8 cellular contexts compared by ENCODE assay signal in the genomic region with DNA sequence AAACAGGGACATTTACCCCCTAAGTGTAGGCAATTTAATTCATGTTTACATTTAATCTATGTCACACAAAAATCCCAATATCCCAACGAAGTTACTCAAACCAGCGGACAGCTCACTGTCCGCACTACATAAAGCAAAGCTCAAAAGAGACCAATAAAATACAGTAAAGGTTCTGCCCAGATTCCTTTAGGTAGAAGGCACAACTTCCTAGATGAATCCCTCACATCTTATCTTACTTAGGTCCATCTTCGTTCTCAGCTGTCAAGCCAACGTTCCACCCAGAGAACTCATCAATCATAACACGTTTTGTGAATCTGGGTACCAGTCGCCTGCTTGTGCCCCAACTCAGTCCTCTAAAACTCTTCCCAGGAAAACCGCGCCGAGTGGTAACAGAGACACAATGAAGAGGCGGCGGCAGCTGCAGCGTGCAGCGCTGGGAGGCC. TPM values are rescaled to one million over a fixed set of nuclear protein-coding genes. Genes with fewer than 3 reads are reported as not detected.
A peak's percentile ranks its signal among the peaks of the same experiment; 100 is the strongest.
DNase-seq lines count a peak whose midpoint lies in the region; ATAC-seq, FAIRE-seq and TF ChIP-seq lines count a peak whose summit lies in the region.

No MANE protein-coding gene starts in this region.

- H3K9me2 ChIP-seq in PC-3 (replicated peaks; ENCODE audit: low read length): no peaks in the 10 kb centered on the region

- H3K79me2 ChIP-seq in PC-3 (ENCODE audit: low read length): peaks cover 82% of the 10 kb centered on the region

- H3K36me3 ChIP-seq in ES-I3 (ENCODE audit: insufficient read depth, low read length): peaks cover 22% of the 10 kb centered on the region
- peaks cover 48% of the 10 kb centered on the region for H3K36me3 ChIP-seq in PC-3 (ENCODE audit: low read depth, low read length)
- H3K36me3 ChIP-seq in pancreas: peaks cover 4 to 37% (median 27%) of the 10 kb centered on the region in 3 donors

- ATAC-seq in PC-3 (no peak), pancreas (no peak)

- BruUV-seq in PC-3 (replicated peaks; lab: Mats Ljungman, UMichigan): no TSS peak

- H4K20me1 ChIP-seq in PC-3 (ENCODE audit: low read length): peaks cover 70% of the 10 kb centered on the region

- WGBS in pancreas, 2 donors: 1 to 2% methylated on average over 14 of the region's 14 CpGs

- H3K4me1 ChIP-seq in ES-I3 (ENCODE audit: insufficient read depth, low read length) (peaks cover 17% of the 10 kb centered on the region), PC-3 (ENCODE audit: insufficient read depth, low read length) (peaks cover 50% of the 10 kb centered on the region), pancreas (peaks cover 9 to 36% (median 16%) of the 10 kb centered on the region in 3 donors)

- no peak overlapping the region for H2AFZ ChIP-seq in PC-3 (ENCODE audit: low read length)

- H3K9me3 ChIP-seq in ES-I3 (ENCODE audit: control insufficient read depth, insufficient read depth, low read length): no peaks in the 10 kb centered on the region
- no peaks in the 10 kb centered on the region for H3K9me3 ChIP-seq in PC-3 (ENCODE audit: low read length)
- no peaks in the 10 kb centered on the region for H3K9me3 ChIP-seq in pancreas

- H3K9ac ChIP-seq in ES-I3 (ENCODE audit: low read depth, low read length) (peak overlapping the region; percentile 96), PC-3 (ENCODE audit: low read length) (peak overlapping the region; percentile 99)

- intact Hi-C loops in PC-3 (cut with micrococcal nuclease): loop anchor here (10.0 kb wide), 1 partner anchor 1404 kb away; no protein-coding TSS in a partner anchor
- intact Hi-C loops in pancreas (cut with DNase I): loop anchor here in 2 of 3 donors (5.0 to 10.0 kb wide), 2 partner anchors 51 to 54 kb away; a partner anchor contains a TSS

- DNase-seq in PC-3 (peak; percentile 3), epithelial cell of esophagus (ENCODE audit: low read depth) (no peak), pancreas (no peak), NCI-H82 (lab: John Stamatoyannopoulos, UW) (no peak), foreskin melanocyte (no peak), NCI-H2081 treated with DMSO at 0.1 percent for 48 hours (lab: John Stamatoyannopoulos, UW) (no peak)
- no peak for DNase-seq in stimulated activated CD4-positive, alpha-beta T cell treated with anti-CD3 and anti-CD28 coated beads, Interleukin-2, amount 100 ng/mL, for 24 hours

- H3F3A ChIP-seq in PC-3 (ENCODE audit: low read length, unreplicated experiment): peaks cover 19% of the 10 kb centered on the region

- no peak for TF ChIP-seq CTCF in PC-3 (conservative IDR thresholded peaks at IDR 0.05; ENCODE audit: low read depth, low read length)
- no peak for TF ChIP-seq CTCF in epithelial cell of esophagus (IDR thresholded peaks at IDR 0.05; ENCODE audit: insufficient read depth, low read depth, low read length, missing control alignments)
- no peak for TF ChIP-seq CTCF in pancreas (IDR thresholded peaks at IDR 0.05)

- peak overlapping the region; percentile 84; the same call in 1 of the 2 replicates for H3K27ac ChIP-seq in PC-3 (ENCODE audit: low read length)
- H3K27ac ChIP-seq in pancreas: peak overlapping the region; percentile 96 to 98 (median 96)

- CTCF ChIA-PET in PC-3 (lab: Charles Lee): interaction anchor here (0.8 kb wide), 1 partner anchor 48 kb away, joined by 3 read pairs; no protein-coding TSS in a partner anchor

- no peak for FAIRE-seq in pancreas (lab: Jason Lieb, UNC)

- H3K4me2 ChIP-seq in PC-3 (ENCODE audit: low read length): peak overlapping the region; percentile 93

- H3K27me3 ChIP-seq in PC-3 (ENCODE audit: low read length) (no peaks in the 10 kb centered on the region), pancreas (no peaks in the 10 kb centered on the region)

- H3K4me3 ChIP-seq in PC-3 (ENCODE audit: low read length) (peak overlapping the region; percentile 97), epithelial cell of esophagus (ENCODE audit: low read length) (peak overlapping the region; percentile 93), pancreas (peak overlapping the region; percentile 86 to 96 (median 91))

- POLR2A ChIA-PET in PC-3 (lab: Charles Lee; ENCODE audit: unreplicated experiment): interaction anchor here (0.8 to 1.1 kb wide), 2 partner anchors 49 to 55 kb away, joined by 6 to 8 read pairs; a partner anchor contains a TSS

RNA-seq across cellular contexts. Expression of a gene that starts 1.7 kb away (rescaled TPM):
- total RNA-seq in PC-3 (2014; rRNA removed) (207 and 215 TPM in 2 replicates), pancreas (100 to 1,000 TPM in 2 of 6 donors, 10 to 100 TPM in 4; 56.6 to 134 (median 92.5) TPM)
- 100 to 1,000 TPM; 122 to 210 TPM for polyA plus RNA-seq in pancreas

RNA-seq across cellular contexts. Expression of a gene that starts 1.8 kb away (rescaled TPM):
- total RNA-seq in PC-3 (2014; rRNA removed): 32.0 and 37.5 TPM in 2 replicates
- 10 to 100 TPM in 4 of 6 donors, 1 to 10 TPM in 2; 8.4 to 17.4 (median 13.6) TPM for total RNA-seq in pancreas
- 10 to 100 TPM; 21.2 to 24.4 TPM for polyA plus RNA-seq in pancreas

RNA-seq across cellular contexts. Expression of a gene that starts 54.8 kb away (rescaled TPM):
- total RNA-seq in PC-3 (2014; rRNA removed): 86.4 and 136 TPM in 2 replicates
- 10 to 100 TPM; 52.7 to 92.0 (median 72.7) TPM for total RNA-seq in pancreas
- polyA plus RNA-seq in pancreas: 100 to 1,000 TPM in 1 of 2 donors, 10 to 100 TPM in 1; 93.7 to 131 TPM
